In the genomic region with DNA sequence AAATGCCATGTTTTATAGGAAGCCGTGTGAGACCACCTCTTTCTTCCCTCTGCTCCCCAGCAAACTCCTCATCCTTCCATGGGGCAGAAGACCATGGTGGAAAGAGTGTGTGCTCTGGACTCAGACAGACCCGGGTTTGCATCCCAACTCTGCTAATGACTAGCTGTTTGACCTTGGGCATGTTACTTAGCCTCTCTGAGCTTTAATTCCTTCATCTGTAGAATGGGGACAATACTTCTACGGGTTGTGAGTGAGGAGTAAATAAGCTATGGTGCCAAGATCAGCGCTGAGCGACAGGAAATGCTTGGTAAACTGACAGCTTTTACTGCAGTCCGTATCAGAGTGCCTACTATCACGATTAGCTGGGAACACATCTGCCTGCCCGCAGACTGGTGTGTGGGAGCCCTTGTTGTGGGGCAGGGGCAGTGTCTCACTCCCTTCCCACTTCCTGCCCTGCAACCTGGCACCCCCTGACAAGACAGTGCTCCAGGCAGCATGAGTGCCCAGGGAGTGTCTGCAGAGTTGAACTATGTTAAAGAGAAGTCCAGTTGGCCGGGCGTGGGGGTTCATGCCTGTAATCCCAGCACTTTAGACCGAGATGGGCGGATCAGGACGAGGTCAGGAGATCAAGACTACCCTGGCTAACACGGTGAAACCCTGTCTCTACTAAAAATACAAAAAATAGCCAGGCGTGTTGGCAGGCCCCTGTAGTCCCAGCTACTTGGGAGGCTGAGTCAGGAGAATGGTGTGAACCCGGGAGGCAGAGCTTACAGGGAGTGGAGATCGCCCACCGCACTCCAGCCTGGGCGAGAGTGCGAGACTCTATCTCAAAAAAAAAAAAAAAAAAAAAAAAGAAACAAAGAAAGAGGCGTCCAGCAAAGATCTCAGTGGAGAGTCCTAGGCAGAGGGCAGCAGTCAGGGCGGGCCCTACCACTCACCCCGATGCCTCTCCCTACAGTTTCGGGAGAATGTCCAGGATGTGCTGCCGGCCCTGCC, we compare ENCODE assay signal across 1 cellular context.
TF ChIP-seq lines count a peak whose summit lies in the region.

No MANE protein-coding gene starts in this region.

TF ChIP-seq in K562, 482 proteins besides CTCF, POLR2A, EP300 and RAD21:
- TF ChIP-seq, protein P1, sequence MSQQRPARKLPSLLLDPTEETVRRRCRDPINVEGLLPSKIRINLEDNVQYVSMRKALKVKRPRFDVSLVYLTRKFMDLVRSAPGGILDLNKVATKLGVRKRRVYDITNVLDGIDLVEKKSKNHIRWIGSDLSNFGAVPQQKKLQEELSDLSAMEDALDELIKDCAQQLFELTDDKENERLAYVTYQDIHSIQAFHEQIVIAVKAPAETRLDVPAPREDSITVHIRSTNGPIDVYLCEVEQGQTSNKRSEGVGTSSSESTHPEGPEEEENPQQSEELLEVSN (IDR thresholded peaks at IDR 0.05; ENCODE audit: borderline replicate concordance in 1 of 2, extremely low read depth in 1 of 2, insufficient read depth in 1 of 2, insufficient read length in 1 of 2, low read depth in 1 of 2, low read length in 1 of 2, poor library complexity in 1 of 2, severe bottlenecking in 1 of 2), result no peak
- TF ChIP-seq KDM1A (IDR thresholded peaks at IDR 0.05) (peak; percentile 13 to 34; a peak in 1 of 4 replicates), SIN3B (IDR thresholded peaks at IDR 0.05; ENCODE audit: low read depth) (no peak), RBM25 (IDR thresholded peaks at IDR 0.05; ENCODE audit: low read depth, low read length, severe bottlenecking) (peak; percentile 46), ZNF224 (CRISPR knock-in tag; IDR thresholded peaks at IDR 0.05) (no peak), ELF1 (tag; IDR thresholded peaks at IDR 0.05) (no peak), ZNF707 (CRISPR knock-in tag; conservative IDR thresholded peaks at IDR 0.05) (no peak), MAX (CRISPR knock-in tag; IDR thresholded peaks at IDR 0.05) (no peak), ZNF609 (CRISPR knock-in tag; IDR thresholded peaks at IDR 0.05; ENCODE audit: borderline replicate concordance) (no peak), CHD2 (IDR thresholded peaks at IDR 0.05; ENCODE audit: low read depth, low read length) (no peak), NELFE (IDR thresholded peaks at IDR 0.05; ENCODE audit: insufficient read depth, insufficient read length) (no peak), GTF2A2 (tag; IDR thresholded peaks at IDR 0.05) (no peak), CBX3 (IDR thresholded peaks at IDR 0.05; ENCODE audit: borderline replicate concordance in 1 of 2, low read length in 2 of 2) (no peak), MNT (conservative IDR thresholded peaks at IDR 0.05) (no peak), CBFA2T3 (IDR thresholded peaks at IDR 0.05) (0 out of 2 replicates have a peak, but pooled peaks have one; percentile 14), ETV1 (tag; conservative IDR thresholded peaks at IDR 0.05; ENCODE audit: low read depth) (no peak), IRF2 (CRISPR knock-in tag; IDR thresholded peaks at IDR 0.05) (no peak), RFX1 (IDR thresholded peaks at IDR 0.05) (no peak), SRSF1 (IDR thresholded peaks at IDR 0.05; ENCODE audit: low read depth, low read length) (no peak), ETV5 (CRISPR knock-in tag; IDR thresholded peaks at IDR 0.05; ENCODE audit: low read depth) (no peak), E2F5 (CRISPR knock-in tag; IDR thresholded peaks at IDR 0.05) (no peak), ZSCAN29 (IDR thresholded peaks at IDR 0.05) (no peak), CEBPG (CRISPR knock-in tag; IDR thresholded peaks at IDR 0.05) (no peak), CEBPG (tag; conservative IDR thresholded peaks at IDR 0.05 in 1 of 2, IDR thresholded peaks at IDR 0.05 in 1 of 2) (no peak), POU5F1 (IDR thresholded peaks at IDR 0.05; ENCODE audit: borderline replicate concordance, low read depth, low read length, partially characterized antibody) (no peak), HDAC2 (IDR thresholded peaks at IDR 0.05) (no peak), PHTF2 (CRISPR knock-in tag; IDR thresholded peaks at IDR 0.05) (no peak), BCOR (IDR thresholded peaks at IDR 0.05) (peak; percentile 70), TAF9B (IDR thresholded peaks at IDR 0.05; ENCODE audit: partially characterized antibody) (no peak), BRF1 (IDR thresholded peaks at IDR 0.05; ENCODE audit: borderline replicate concordance, extremely low read depth, insufficient read length) (no peak), EHMT2 (IDR thresholded peaks at IDR 0.05) (no peak), ZNF263 (CRISPR knock-in tag; IDR thresholded peaks at IDR 0.05; ENCODE audit: borderline replicate concordance) (no peak)
- TF ChIP-seq, protein P2, sequence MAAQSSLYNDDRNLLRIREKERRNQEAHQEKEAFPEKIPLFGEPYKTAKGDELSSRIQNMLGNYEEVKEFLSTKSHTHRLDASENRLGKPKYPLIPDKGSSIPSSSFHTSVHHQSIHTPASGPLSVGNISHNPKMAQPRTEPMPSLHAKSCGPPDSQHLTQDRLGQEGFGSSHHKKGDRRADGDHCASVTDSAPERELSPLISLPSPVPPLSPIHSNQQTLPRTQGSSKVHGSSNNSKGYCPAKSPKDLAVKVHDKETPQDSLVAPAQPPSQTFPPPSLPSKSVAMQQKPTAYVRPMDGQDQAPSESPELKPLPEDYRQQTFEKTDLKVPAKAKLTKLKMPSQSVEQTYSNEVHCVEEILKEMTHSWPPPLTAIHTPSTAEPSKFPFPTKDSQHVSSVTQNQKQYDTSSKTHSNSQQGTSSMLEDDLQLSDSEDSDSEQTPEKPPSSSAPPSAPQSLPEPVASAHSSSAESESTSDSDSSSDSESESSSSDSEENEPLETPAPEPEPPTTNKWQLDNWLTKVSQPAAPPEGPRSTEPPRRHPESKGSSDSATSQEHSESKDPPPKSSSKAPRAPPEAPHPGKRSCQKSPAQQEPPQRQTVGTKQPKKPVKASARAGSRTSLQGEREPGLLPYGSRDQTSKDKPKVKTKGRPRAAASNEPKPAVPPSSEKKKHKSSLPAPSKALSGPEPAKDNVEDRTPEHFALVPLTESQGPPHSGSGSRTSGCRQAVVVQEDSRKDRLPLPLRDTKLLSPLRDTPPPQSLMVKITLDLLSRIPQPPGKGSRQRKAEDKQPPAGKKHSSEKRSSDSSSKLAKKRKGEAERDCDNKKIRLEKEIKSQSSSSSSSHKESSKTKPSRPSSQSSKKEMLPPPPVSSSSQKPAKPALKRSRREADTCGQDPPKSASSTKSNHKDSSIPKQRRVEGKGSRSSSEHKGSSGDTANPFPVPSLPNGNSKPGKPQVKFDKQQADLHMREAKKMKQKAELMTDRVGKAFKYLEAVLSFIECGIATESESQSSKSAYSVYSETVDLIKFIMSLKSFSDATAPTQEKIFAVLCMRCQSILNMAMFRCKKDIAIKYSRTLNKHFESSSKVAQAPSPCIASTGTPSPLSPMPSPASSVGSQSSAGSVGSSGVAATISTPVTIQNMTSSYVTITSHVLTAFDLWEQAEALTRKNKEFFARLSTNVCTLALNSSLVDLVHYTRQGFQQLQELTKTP (IDR thresholded peaks at IDR 0.05; ENCODE audit: low read depth in 1 of 2, partially characterized antibody in 2 of 2), result no peak
- TF ChIP-seq, protein P3, sequence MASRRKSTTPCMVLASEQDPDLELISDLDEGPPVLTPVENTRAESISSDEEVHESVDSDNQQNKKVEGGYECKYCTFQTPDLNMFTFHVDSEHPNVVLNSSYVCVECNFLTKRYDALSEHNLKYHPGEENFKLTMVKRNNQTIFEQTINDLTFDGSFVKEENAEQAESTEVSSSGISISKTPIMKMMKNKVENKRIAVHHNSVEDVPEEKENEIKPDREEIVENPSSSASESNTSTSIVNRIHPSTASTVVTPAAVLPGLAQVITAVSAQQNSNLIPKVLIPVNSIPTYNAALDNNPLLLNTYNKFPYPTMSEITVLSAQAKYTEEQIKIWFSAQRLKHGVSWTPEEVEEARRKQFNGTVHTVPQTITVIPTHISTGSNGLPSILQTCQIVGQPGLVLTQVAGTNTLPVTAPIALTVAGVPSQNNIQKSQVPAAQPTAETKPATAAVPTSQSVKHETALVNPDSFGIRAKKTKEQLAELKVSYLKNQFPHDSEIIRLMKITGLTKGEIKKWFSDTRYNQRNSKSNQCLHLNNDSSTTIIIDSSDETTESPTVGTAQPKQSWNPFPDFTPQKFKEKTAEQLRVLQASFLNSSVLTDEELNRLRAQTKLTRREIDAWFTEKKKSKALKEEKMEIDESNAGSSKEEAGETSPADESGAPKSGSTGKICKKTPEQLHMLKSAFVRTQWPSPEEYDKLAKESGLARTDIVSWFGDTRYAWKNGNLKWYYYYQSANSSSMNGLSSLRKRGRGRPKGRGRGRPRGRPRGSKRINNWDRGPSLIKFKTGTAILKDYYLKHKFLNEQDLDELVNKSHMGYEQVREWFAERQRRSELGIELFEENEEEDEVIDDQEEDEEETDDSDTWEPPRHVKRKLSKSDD (conservative IDR thresholded peaks at IDR 0.05; ENCODE audit: low read length), result no peak
